8 cellular contexts compared by ENCODE assay signal in genomic region chr7:67171151-67171550, GRCh38.
DNase-seq lines count a peak whose midpoint lies in the region; ATAC-seq and TF ChIP-seq lines count a peak whose summit lies in the region.
"Not testable (repeated sequence)": the region's sequence is repeated elsewhere in the genome, so short reads cannot be mapped to it uniquely, and the experiment has no call there.

No MANE protein-coding gene starts in this region.

- ATAC-seq in GM19023 (IDR thresholded peaks at IDR 0.05; ENCODE audit: unreplicated experiment) (peak; percentile 70), GM19468 (IDR thresholded peaks at IDR 0.05; ENCODE audit: extremely low read depth, unreplicated experiment) (peak; percentile 86), GM21786 (IDR thresholded peaks at IDR 0.05; ENCODE audit: unreplicated experiment) (peak; percentile 88), HG03045 (IDR thresholded peaks at IDR 0.05; ENCODE audit: unreplicated experiment) (peak; percentile 68)
- ATAC-seq in natural killer cell treated with Interleukin-12 subunit alpha and Interleukin-12 subunit beta and Interleukin-15 and Interleukin-18, amount 100 ng/mL, for 72 hours, result not testable (repeated sequence)

- TF ChIP-seq CTCF in GM06990 (IDR thresholded peaks at IDR 0.05; ENCODE audit: insufficient read depth, low read length, poor library complexity, severe bottlenecking), result not testable (repeated sequence)

- H3K27me3 ChIP-seq in GM06990 (replicated peaks; ENCODE audit: control insufficient read depth, insufficient read depth, low read length), result not testable (repeated sequence)

- peak overlapping the region in 2 of 4 donors; percentile 1 to 5 for H3K4me3 Mint-ChIP-seq in IgD-negative memory B cell
- H3K4me3 Mint-ChIP-seq in activated naive CD4-positive, alpha-beta T cell treated with anti-CD3 and anti-CD28 coated beads for 36 hours, result peak overlapping the region; percentile 59
- H3K4me3 Mint-ChIP-seq in natural killer cell treated with Interleukin-12 subunit alpha and Interleukin-12 subunit beta and Interleukin-15 and Interleukin-18, amount 100 ng/mL, for 72 hours, result peak overlapping the region; percentile 64

- DNase-seq in GM06990 (ENCODE audit: extremely low read depth, insufficient read length); activated naive CD4-positive, alpha-beta T cell treated with anti-CD3 and anti-CD28 coated beads for 36 hours; natural killer cell treated with Interleukin-12 subunit alpha and Interleukin-12 subunit beta and Interleukin-15 and Interleukin-18, amount 100 ng/mL, for 72 hours (ENCODE audit: low spot score): not testable (repeated sequence)

- H3K36me3 ChIP-seq in GM06990 (ENCODE audit: control insufficient read depth, insufficient read depth, low read length), result not testable (repeated sequence)

- H3K4me1 Mint-ChIP-seq in IgD-negative memory B cell; activated naive CD4-positive, alpha-beta T cell treated with anti-CD3 and anti-CD28 coated beads for 36 hours (ENCODE audit: low read depth): not testable (repeated sequence)
- peaks cover 3 to 18% of the 10 kb centered on the region in 2 donors for H3K4me1 Mint-ChIP-seq in natural killer cell treated with Interleukin-12 subunit alpha and Interleukin-12 subunit beta and Interleukin-15 and Interleukin-18, amount 100 ng/mL, for 72 hours (ENCODE audit: low read depth in 2 of 2)

- H3K27ac Mint-ChIP-seq in IgD-negative memory B cell, result peak overlapping the region in 2 of 3 donors; percentile 2 to 13
- H3K27ac Mint-ChIP-seq in activated naive CD4-positive, alpha-beta T cell treated with anti-CD3 and anti-CD28 coated beads for 36 hours, result peak overlapping the region; percentile 57
- peak overlapping the region in 1 of 2 donors; percentile 33 for H3K27ac Mint-ChIP-seq in natural killer cell treated with Interleukin-12 subunit alpha and Interleukin-12 subunit beta and Interleukin-15 and Interleukin-18, amount 100 ng/mL, for 72 hours

- intact Hi-C loops in activated naive CD4-positive, alpha-beta T cell treated with anti-CD3 and anti-CD28 coated beads for 36 hours (cut with micrococcal nuclease), result not testable (repeated sequence)

- CTCF ChIA-PET in activated naive CD4-positive, alpha-beta T cell treated with anti-CD3 and anti-CD28 coated beads for 36 hours (lab: Charles Lee), result not testable (repeated sequence)

- not testable (repeated sequence) for H3K9me3 Mint-ChIP-seq in IgD-negative memory B cell; activated naive CD4-positive, alpha-beta T cell treated with anti-CD3 and anti-CD28 coated beads for 36 hours; natural killer cell treated with Interleukin-12 subunit alpha and Interleukin-12 subunit beta and Interleukin-15 and Interleukin-18, amount 100 ng/mL, for 72 hours

- H3K4me3 ChIP-seq in GM06990 (replicated peaks; ENCODE audit: low read depth, low read length), result peak overlapping the region; percentile 30

- H3K27me3 Mint-ChIP-seq in IgD-negative memory B cell; activated naive CD4-positive, alpha-beta T cell treated with anti-CD3 and anti-CD28 coated beads for 36 hours (ENCODE audit: low read depth); natural killer cell treated with Interleukin-12 subunit alpha and Interleukin-12 subunit beta and Interleukin-15 and Interleukin-18, amount 100 ng/mL, for 72 hours: not testable (repeated sequence)

- H3K36me3 Mint-ChIP-seq in IgD-negative memory B cell; activated naive CD4-positive, alpha-beta T cell treated with anti-CD3 and anti-CD28 coated beads for 36 hours (ENCODE audit: low read depth); natural killer cell treated with Interleukin-12 subunit alpha and Interleukin-12 subunit beta and Interleukin-15 and Interleukin-18, amount 100 ng/mL, for 72 hours: not testable (repeated sequence)
